In the genomic region with DNA sequence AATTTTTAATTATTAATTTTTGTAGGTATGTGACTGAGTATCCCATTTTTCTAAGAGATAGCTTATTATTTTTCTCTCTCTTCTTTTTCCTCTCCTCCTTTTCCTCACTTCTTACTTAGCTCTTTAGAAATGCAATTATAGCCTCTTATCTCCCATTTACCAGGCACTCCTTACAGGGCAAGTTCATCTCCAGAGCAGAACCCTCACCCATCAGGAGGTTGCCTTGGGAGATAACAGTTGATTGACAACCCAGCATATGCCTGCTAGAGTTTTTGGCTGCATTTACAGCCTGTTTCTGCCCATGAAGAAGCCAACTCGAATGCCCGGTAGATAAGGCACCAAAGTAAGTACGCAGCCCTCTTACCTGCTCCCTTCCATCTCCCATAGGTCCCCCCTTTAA, we compare ENCODE assay signal across 34 cellular contexts.
"Had no signal": no experiment of that assay in that cellular context is flagged by ENCODE, and none has a peak within 500 bp of the region (broad histone marks: within the 10 kb centered on the region; RNA-seq: fewer than 3 reads in every experiment).

No MANE protein-coding gene starts in this region.

- H3K27ac Mint-ChIP-seq: activated B cell treated with CpG ODN at 0.5 μM for 24 hours; activated CD4-positive, alpha-beta memory T cell treated with anti-CD3 and anti-CD28 coated beads, Interleukin-2, amount 10 ng/mL, durations not matched to agents 7 days and 5 days; activated CD4-positive, alpha-beta T cell treated with anti-CD3 and anti-CD28 coated beads, Interleukin-2, amount 10 ng/mL, durations not matched to agents 24 days and 14 days; activated CD8-positive, alpha-beta memory T cell treated with anti-CD3 and anti-CD28 coated beads, Interleukin-2, amount 10 ng/mL, durations not matched to agents 7 days and 5 days; activated CD8-positive, alpha-beta T cell treated with anti-CD3 and anti-CD28 coated beads, Interleukin-2, amount 10 ng/mL, durations not matched to agents 7 days and 5 days; activated naive CD4-positive, alpha-beta T cell treated with anti-CD3 and anti-CD28 coated beads, Interleukin-2, amount 10 ng/mL, durations not matched to agents 7 days and 5 days; activated naive CD4-positive, alpha-beta T cell treated with anti-CD3 and anti-CD28 coated beads, Interleukin-2, amount 50 U/mL, for 24 hours; activated naive CD8-positive, alpha-beta T cell; activated naive CD8-positive, alpha-beta T cell treated with anti-CD3 and anti-CD28 coated beads, Interleukin-2, amount 10 ng/mL, durations not matched to agents 7 days and 5 days; activated naive CD8-positive, alpha-beta T cell treated with anti-CD3 and anti-CD28 coated beads, Interleukin-2, amount 50 U/mL, for 24 hours; activated T-cell treated with anti-CD3 and anti-CD28 coated beads, Interleukin-2, amount 50 U/mL, for 24 hours; activated T-helper 2 cell treated with anti-CD3 and anti-CD28 coated beads, Interferon-gamma antibody, Interleukin-2, Interleukin-4, amounts not matched to agents 10 μg/mL and 5 μg/mL and 100 μg/mL, durations not matched to agents 14 hours and 24 hours and 36 hours; brain; T-helper 1 cell treated with Interleukin-12 subunit alpha and Interleukin-12 subunit beta and Interleukin-4 antibody, amounts not matched to agents 30 μg/mL and 1 μg/mL, for 36 hours; T-helper 2 cell treated with Interferon-gamma antibody and Interleukin-4, amounts not matched to agents 5 μg/mL and 100 μg/mL, for 36 hours had no signal

- H3K4me1 ChIP-seq: ascending aorta had no signal

- H3K27me3 ChIP-seq: ascending aorta, cardiac muscle cell had no signal

- H3K27ac ChIP-seq: ascending aorta, cardiac muscle cell, VCaP had no signal

- H3K4me3 Mint-ChIP-seq: activated B cell treated with CpG ODN at 0.5 μM for 24 hours; activated CD4-positive, alpha-beta memory T cell treated with anti-CD3 and anti-CD28 coated beads, Interleukin-2, amount 10 ng/mL, durations not matched to agents 7 days and 5 days; activated CD4-positive, alpha-beta T cell treated with anti-CD3 and anti-CD28 coated beads, Interleukin-2, amount 10 ng/mL, durations not matched to agents 24 days and 14 days; activated CD8-positive, alpha-beta memory T cell treated with anti-CD3 and anti-CD28 coated beads, Interleukin-2, amount 10 ng/mL, durations not matched to agents 7 days and 5 days; activated CD8-positive, alpha-beta T cell treated with anti-CD3 and anti-CD28 coated beads, Interleukin-2, amount 10 ng/mL, durations not matched to agents 7 days and 5 days; activated naive CD4-positive, alpha-beta T cell treated with anti-CD3 and anti-CD28 coated beads, Interleukin-2, amount 10 ng/mL, durations not matched to agents 7 days and 5 days; activated naive CD4-positive, alpha-beta T cell treated with anti-CD3 and anti-CD28 coated beads, Interleukin-2, amount 50 U/mL, for 24 hours; activated naive CD8-positive, alpha-beta T cell; activated naive CD8-positive, alpha-beta T cell treated with anti-CD3 and anti-CD28 coated beads, Interleukin-2, amount 10 ng/mL, durations not matched to agents 7 days and 5 days; activated naive CD8-positive, alpha-beta T cell treated with anti-CD3 and anti-CD28 coated beads, Interleukin-2, amount 50 U/mL, for 24 hours; activated T-cell treated with anti-CD3 and anti-CD28 coated beads, Interleukin-2, amount 50 U/mL, for 24 hours; brain; central memory CD8-positive, alpha-beta T cell; T-helper 1 cell treated with Interleukin-12 subunit alpha and Interleukin-12 subunit beta and Interleukin-4 antibody, amounts not matched to agents 30 μg/mL and 1 μg/mL, for 36 hours; T-helper 2 cell treated with Interferon-gamma antibody and Interleukin-4, amounts not matched to agents 5 μg/mL and 100 μg/mL, for 36 hours had no signal

- H3K4me1 Mint-ChIP-seq: activated B cell treated with CpG ODN at 0.5 μM for 24 hours; activated CD4-positive, alpha-beta memory T cell treated with anti-CD3 and anti-CD28 coated beads, Interleukin-2, amount 10 ng/mL, durations not matched to agents 7 days and 5 days; activated CD4-positive, alpha-beta T cell treated with anti-CD3 and anti-CD28 coated beads, Interleukin-2, amount 10 ng/mL, durations not matched to agents 24 days and 14 days; activated CD8-positive, alpha-beta memory T cell treated with anti-CD3 and anti-CD28 coated beads, Interleukin-2, amount 10 ng/mL, durations not matched to agents 7 days and 5 days; activated naive CD4-positive, alpha-beta T cell treated with anti-CD3 and anti-CD28 coated beads, Interleukin-2, amount 10 ng/mL, durations not matched to agents 7 days and 5 days; activated naive CD4-positive, alpha-beta T cell treated with anti-CD3 and anti-CD28 coated beads, Interleukin-2, amount 50 U/mL, for 24 hours; activated naive CD8-positive, alpha-beta T cell treated with anti-CD3 and anti-CD28 coated beads, Interleukin-2, amount 10 ng/mL, durations not matched to agents 7 days and 5 days; activated naive CD8-positive, alpha-beta T cell treated with anti-CD3 and anti-CD28 coated beads, Interleukin-2, amount 50 U/mL, for 24 hours; central memory CD8-positive, alpha-beta T cell had no signal

- H3K4me3 ChIP-seq: ascending aorta, cardiac muscle cell had no signal

- H3K36me3 Mint-ChIP-seq: activated CD8-positive, alpha-beta memory T cell treated with anti-CD3 and anti-CD28 coated beads, Interleukin-2, amount 10 ng/mL, durations not matched to agents 7 days and 5 days; activated naive CD4-positive, alpha-beta T cell treated with anti-CD3 and anti-CD28 coated beads, Interleukin-2, amount 10 ng/mL, durations not matched to agents 7 days and 5 days; activated naive CD4-positive, alpha-beta T cell treated with anti-CD3 and anti-CD28 coated beads, Interleukin-2, amount 50 U/mL, for 24 hours; activated naive CD8-positive, alpha-beta T cell; activated naive CD8-positive, alpha-beta T cell treated with anti-CD3 and anti-CD28 coated beads, Interleukin-2, amount 10 ng/mL, durations not matched to agents 7 days and 5 days; brain had no signal

- H3K9me3 Mint-ChIP-seq: activated B cell treated with CpG ODN at 0.5 μM for 24 hours had no signal

- DNase-seq: activated B cell treated with CpG ODN at 0.5 μM for 24 hours; activated CD4-positive, alpha-beta memory T cell treated with anti-CD3 and anti-CD28 coated beads, Interleukin-2, amount 10 ng/mL, durations not matched to agents 7 days and 5 days; activated CD4-positive, alpha-beta T cell treated with anti-CD3 and anti-CD28 coated beads for 4 hours; activated CD4-positive, alpha-beta T cell treated with anti-CD3 and anti-CD28 coated beads, Interleukin-2, amount 10 ng/mL, durations not matched to agents 24 days and 14 days; activated CD4-positive, alpha-beta T cell treated with anti-CD3 and anti-CD28 coated beads, Interleukin-2, amount 50 U/mL, for 48 hours; activated CD4-positive, CD25-positive, alpha-beta regulatory T cell treated with anti-CD3 and anti-CD28 coated beads, Interleukin-2, amount 50 U/mL, for 72 hours; activated CD8-positive, alpha-beta memory T cell treated with anti-CD3 and anti-CD28 coated beads for 24 hours; activated CD8-positive, alpha-beta memory T cell treated with anti-CD3 and anti-CD28 coated beads, Interleukin-2, amount 10 ng/mL, durations not matched to agents 7 days and 5 days; activated CD8-positive, alpha-beta memory T cell treated with anti-CD3 and anti-CD28 coated beads, Interleukin-2, amount 50 U/mL, for 48 hours; activated CD8-positive, alpha-beta T cell treated with anti-CD3 and anti-CD28 coated beads, Interleukin-2, amount 10 ng/mL, durations not matched to agents 7 days and 5 days; activated effector memory CD4-positive, alpha-beta T cell treated with Interleukin-2 at 50 U/mL for 16 hours; activated gamma-delta T cell; activated naive CD4-positive, alpha-beta T cell treated with anti-CD3 and anti-CD28 coated beads, Interleukin-2, amount 10 ng/mL, durations not matched to agents 7 days and 5 days; activated naive CD4-positive, alpha-beta T cell treated with Interleukin-2 at 50 U/mL for 16 hours; activated naive CD8-positive, alpha-beta T cell treated with anti-CD3 and anti-CD28 coated beads, Interleukin-2, amount 10 ng/mL, durations not matched to agents 7 days and 5 days; activated naive CD8-positive, alpha-beta T cell treated with anti-CD3 and anti-CD28 coated beads, Interleukin-2, amount 50 U/mL, for 24 hours; activated T-cell treated with anti-CD3 and anti-CD28 coated beads, Interleukin-2, amount 50 U/mL, for 24 hours; activated T-cell treated with anti-CD3 and anti-CD28 coated beads, Interleukin-2, amount 50 U/mL, for 48 hours; amygdala; anterior cingulate cortex; caudate nucleus; cerebellar nuclear complex; T-helper 2 cell; T-helper 9 cell had no signal

- H3K9me3 ChIP-seq: ascending aorta had no signal

- H3K36me3 ChIP-seq: ascending aorta, cardiac muscle cell had no signal

- H3K27me3 Mint-ChIP-seq: activated B cell treated with CpG ODN at 0.5 μM for 24 hours; activated CD4-positive, alpha-beta memory T cell treated with anti-CD3 and anti-CD28 coated beads, Interleukin-2, amount 10 ng/mL, durations not matched to agents 7 days and 5 days; activated CD4-positive, alpha-beta T cell treated with anti-CD3 and anti-CD28 coated beads, Interleukin-2, amount 10 ng/mL, durations not matched to agents 24 days and 14 days; activated CD8-positive, alpha-beta memory T cell treated with anti-CD3 and anti-CD28 coated beads, Interleukin-2, amount 10 ng/mL, durations not matched to agents 7 days and 5 days; activated naive CD4-positive, alpha-beta T cell treated with anti-CD3 and anti-CD28 coated beads, Interleukin-2, amount 10 ng/mL, durations not matched to agents 7 days and 5 days; activated naive CD4-positive, alpha-beta T cell treated with anti-CD3 and anti-CD28 coated beads, Interleukin-2, amount 50 U/mL, for 24 hours; activated naive CD8-positive, alpha-beta T cell; activated naive CD8-positive, alpha-beta T cell treated with anti-CD3 and anti-CD28 coated beads, Interleukin-2, amount 10 ng/mL, durations not matched to agents 7 days and 5 days; activated naive CD8-positive, alpha-beta T cell treated with anti-CD3 and anti-CD28 coated beads, Interleukin-2, amount 50 U/mL, for 24 hours; activated T-cell treated with anti-CD3 and anti-CD28 coated beads, Interleukin-2, amount 50 U/mL, for 24 hours; central memory CD8-positive, alpha-beta T cell had no signal
